ENCODE assay signal across 10 cellular contexts in the genomic region with DNA sequence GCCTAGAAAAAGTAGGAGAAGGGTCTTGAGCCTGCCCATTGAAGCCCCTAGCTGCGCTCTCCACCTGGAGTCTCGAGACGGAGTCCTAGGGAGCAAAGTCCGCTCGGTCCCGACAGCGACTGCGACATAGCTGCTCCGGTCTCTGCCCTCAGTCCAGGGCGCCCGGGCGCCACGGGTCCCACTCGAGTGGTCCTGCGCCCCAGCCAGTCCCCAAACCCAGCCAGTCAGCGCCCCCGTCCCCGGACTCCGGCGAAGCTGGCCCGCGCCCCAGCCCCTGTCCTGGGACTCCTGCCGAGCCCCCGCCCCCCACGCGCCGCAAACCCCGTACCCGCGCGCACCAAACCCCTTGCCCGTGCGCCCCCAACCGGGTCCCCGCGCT. TPM values are rescaled to one million over a fixed set of nuclear protein-coding genes. Genes with fewer than 3 reads are reported as not detected.
DNase-seq lines count a peak whose midpoint lies in the region.
"Had no signal": no experiment of that assay in that cellular context is flagged by ENCODE, and none has a peak within 500 bp of the region (broad histone marks: within the 10 kb centered on the region; RNA-seq: fewer than 3 reads in every experiment).

No MANE protein-coding gene starts in this region.

- DNase-seq in NCI-H748 (lab: John Stamatoyannopoulos, UW; ENCODE audit: unreplicated experiment) (peak; percentile 19), NCI-H748 treated with DMSO at 0.1 percent for 48 hours (lab: John Stamatoyannopoulos, UW) (no peak), HPDE6-E6E7 (ENCODE audit: extremely low spot score) (no peak), D341Med (ENCODE audit: low spot score) (no peak)
- no peak for DNase-seq in activated naive CD4-positive, alpha-beta T cell treated with anti-CD3 and anti-CD28 coated beads, Interleukin-2, amount 50 U/mL, for 16 hours
- DNase-seq: activated CD4-positive, CD25-positive, alpha-beta regulatory T cell treated with anti-CD3 and anti-CD28 coated beads, Interleukin-2, amount 50 U/mL, for 72 hours; CD4-positive, alpha-beta T cell had no signal

- H3K9ac ChIP-seq in duodenal mucosa (ENCODE audit: low read depth in 1 of 2, low read length in 2 of 2), result peak overlapping the region; percentile 65 to 69

- H3K36me3 ChIP-seq in duodenal mucosa (ENCODE audit: control insufficient read depth in 1 of 2, insufficient read depth in 2 of 2, low read length in 2 of 2) (no peaks in the 10 kb centered on the region), urinary bladder (ENCODE audit: insufficient read depth) (no peaks in the 10 kb centered on the region)

- no peaks in the 10 kb centered on the region for H3K9me3 ChIP-seq in duodenal mucosa (ENCODE audit: control insufficient read depth in 1 of 2, low read length in 2 of 2)
- H3K9me3 ChIP-seq in mononuclear cell (ENCODE audit: low read depth, low read length), result no peaks in the 10 kb centered on the region

- no peaks in the 10 kb centered on the region for H3K27me3 ChIP-seq in duodenal mucosa (ENCODE audit: control insufficient read depth in 1 of 2, insufficient read depth in 2 of 2, low read length in 2 of 2)
- peaks cover 7% of the 10 kb centered on the region for H3K27me3 ChIP-seq in mononuclear cell (ENCODE audit: insufficient read depth, low read length)

- H3K4me1 ChIP-seq in duodenal mucosa (ENCODE audit: control insufficient read depth in 1 of 2, insufficient read depth in 2 of 2, low read length in 2 of 2), result peaks cover 36 to 41% of the 10 kb centered on the region in 2 donors
- peaks cover 76% of the 10 kb centered on the region for H3K4me1 ChIP-seq in mononuclear cell (ENCODE audit: insufficient read depth, low read length)
- peaks cover 2% of the 10 kb centered on the region for H3K4me1 ChIP-seq in urinary bladder (ENCODE audit: insufficient read depth)

- H3K4me3 ChIP-seq in duodenal mucosa (ENCODE audit: low read depth in 1 of 2, low read length in 2 of 2) (peak overlapping the region; percentile 70 to 81), mononuclear cell (ENCODE audit: low read length) (peak overlapping the region; percentile 48), urinary bladder (ENCODE audit: low read depth, low read length) (peak overlapping the region; percentile 70)

- WGBS in urinary bladder, result under 1% methylated on average over 36 of the region's 36 CpGs

- H3K27ac ChIP-seq in duodenal mucosa (ENCODE audit: low read depth, low read length) (peak overlapping the region; percentile 82), urinary bladder (ENCODE audit: low read depth) (no peak overlapping the region)

RNA-seq across cellular contexts. Expression of gene TNS3, which starts 0.5 kb away (rescaled TPM):
- 9.2 TPM for total RNA-seq in mononuclear cell
- total RNA-seq in urinary bladder, result 71.3 TPM
- polyA plus RNA-seq in urinary bladder, result 15.5 TPM
